ENCODE assay signal across 16 cellular contexts in genomic region chr14:61887628-61888027, GRCh38.
"Had no signal": no experiment of that assay in that cellular context is flagged by ENCODE, and none has a peak within 500 bp of the region (broad histone marks: within the 10 kb centered on the region; RNA-seq: fewer than 3 reads in every experiment).

No MANE protein-coding gene starts in this region.

- H3K27me3 ChIP-seq: colonic mucosa, right atrium auricular region, vagina had no signal

- H3K36me3 Mint-ChIP-seq: activated naive CD4-positive, alpha-beta T cell treated with anti-CD3 and anti-CD28 coated beads, Interleukin-2, amount 50 U/mL, for 24 hours; naive thymus-derived CD8-positive, alpha-beta T cell had no signal

- FAIRE-seq: frontal cortex, kidney, small intestine had no signal

- H3K9me3 Mint-ChIP-seq: activated T-cell treated with anti-CD3 and anti-CD28 coated beads, Interleukin-2, amount 50 U/mL, for 24 hours had no signal

- H3K4me3 Mint-ChIP-seq: activated naive CD4-positive, alpha-beta T cell treated with anti-CD3 and anti-CD28 coated beads, Interleukin-2, amount 50 U/mL, for 24 hours; activated T-cell treated with anti-CD3 and anti-CD28 coated beads, Interleukin-2, amount 50 U/mL, for 24 hours; naive thymus-derived CD8-positive, alpha-beta T cell had no signal

- H3K27ac Mint-ChIP-seq: activated naive CD4-positive, alpha-beta T cell treated with anti-CD3 and anti-CD28 coated beads, Interleukin-2, amount 50 U/mL, for 24 hours; activated T-cell treated with anti-CD3 and anti-CD28 coated beads, Interleukin-2, amount 50 U/mL, for 24 hours; naive thymus-derived CD8-positive, alpha-beta T cell had no signal

- DNase-seq: activated CD4-positive, alpha-beta T cell treated with anti-CD3 and anti-CD28 coated beads, Interleukin-2, amount 50 U/mL, for 4 hours; activated effector memory CD4-positive, alpha-beta T cell treated with Interleukin-2 at 50 U/mL for 16 hours; activated T-cell treated with anti-CD3 and anti-CD28 coated beads, Interleukin-2, amount 50 U/mL, for 24 hours; colonic mucosa; effector CD4-positive, alpha-beta T cell; kidney; lower lobe of right lung; naive thymus-derived CD8-positive, alpha-beta T cell; posterior cingulate gyrus; small intestine had no signal

- H3K27ac ChIP-seq: colonic mucosa, lower lobe of right lung, neutrophil, right atrium auricular region, vagina had no signal

- H3K36me3 ChIP-seq: colonic mucosa, lower lobe of right lung, neutrophil, right atrium auricular region, vagina had no signal

- H3K9me3 ChIP-seq: colonic mucosa, lower lobe of right lung, neutrophil, right atrium auricular region, vagina had no signal

- H3K4me3 ChIP-seq: colonic mucosa, lower lobe of right lung, right atrium auricular region, vagina had no signal

- ATAC-seq: activated CD4-positive, CD25-positive, alpha-beta regulatory T cell treated with anti-CD3 and anti-CD28 coated beads, Interleukin-2, amount 50 U/mL, for 24 hours; lower lobe of right lung; naive thymus-derived CD8-positive, alpha-beta T cell had no signal

- H3K4me1 ChIP-seq: colonic mucosa, lower lobe of right lung, right atrium auricular region, vagina had no signal
